14 cellular contexts compared by ENCODE assay signal in the genomic region with DNA sequence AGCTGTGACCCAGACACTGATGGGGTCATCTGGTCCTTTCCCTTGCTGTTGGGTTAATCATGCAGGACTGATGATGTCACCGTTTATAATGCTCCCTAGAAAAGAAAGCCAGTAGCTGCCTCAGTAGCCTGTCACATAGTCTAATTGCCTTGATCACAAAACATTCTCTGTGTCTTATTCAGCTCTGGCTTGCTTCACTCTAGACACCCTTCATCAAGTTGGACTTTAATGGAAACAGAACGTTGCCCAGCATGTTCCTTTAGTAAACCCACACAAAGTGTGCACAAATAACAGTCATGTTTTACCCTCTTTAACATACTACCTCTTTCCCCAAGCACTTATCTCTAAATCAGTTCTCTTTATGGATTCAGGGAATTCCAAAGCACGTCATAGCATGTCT.
A peak's percentile ranks its signal among the peaks of the same experiment; 100 is the strongest.
DNase-seq lines count a peak whose midpoint lies in the region; ATAC-seq, FAIRE-seq and TF ChIP-seq lines count a peak whose summit lies in the region.
"Had no signal": no experiment of that assay in that cellular context is flagged by ENCODE, and none has a peak within 500 bp of the region (broad histone marks: within the 10 kb centered on the region; RNA-seq: fewer than 3 reads in every experiment).

No MANE protein-coding gene starts in this region.

- H3K9me3 ChIP-seq in HepG2 (ENCODE audit: low read length) (no peaks in the 10 kb centered on the region), tibial nerve (no peaks in the 10 kb centered on the region)
- H3K9me3 ChIP-seq: HAP-1, mucosa of descending colon had no signal

- ATAC-seq in HG03432 (IDR thresholded peaks at IDR 0.05; ENCODE audit: unreplicated experiment) (peak; percentile 52), HepG2 (no peak)
- ATAC-seq: activated naive CD8-positive, alpha-beta T cell treated with anti-CD3 and anti-CD28 coated beads, Interleukin-2, amount 50 U/mL, for 24 hours; mucosa of descending colon had no signal

- no peaks in the 10 kb centered on the region for H3K27me3 Mint-ChIP-seq in T-helper 2 cell treated with Interferon-gamma antibody and Interleukin-4, amounts not matched to agents 5 μg/mL and 100 μg/mL, for 36 hours (ENCODE audit: low read depth)

- H3K27me3 ChIP-seq in HepG2 (ENCODE audit: control insufficient read depth in 1 of 2, insufficient read depth in 2 of 2, low read length in 2 of 2): no peaks in the 10 kb centered on the region; a peak in 1 of 5 replicates
- H3K27me3 ChIP-seq in tibial nerve: no peaks in the 10 kb centered on the region

- no peaks in the 10 kb centered on the region for H3K9me3 Mint-ChIP-seq in T-helper 2 cell treated with Interferon-gamma antibody and Interleukin-4, amounts not matched to agents 5 μg/mL and 100 μg/mL, for 36 hours
- H3K9me3 Mint-ChIP-seq: activated naive CD8-positive, alpha-beta T cell treated with anti-CD3 and anti-CD28 coated beads, Interleukin-2, amount 50 U/mL, for 24 hours; stimulated activated naive CD8-positive, alpha-beta T cell treated with anti-CD3 and anti-CD28 coated beads, Interleukin-15, Interleukin-2, amounts not matched to agents 100 ng/mL and 50 ng/mL, for 24 hours had no signal

- intact Hi-C loops in HepG2 (cut with micrococcal nuclease; ENCODE audit: unreplicated experiment): no loop called here

- TF ChIP-seq POLR2A in HepG2 (IDR thresholded peaks at IDR 0.05; ENCODE audit: insufficient read depth in 1 of 2, low read depth in 2 of 2, low read length in 2 of 2): no peak
- TF ChIP-seq POLR2A in tibial nerve (IDR thresholded peaks at IDR 0.05): no peak

- CTCF ChIA-PET in HepG2 (lab: Yijun Ruan, JAX; ENCODE audit: low intra/inter-chr PET ratio, low total read pairs): no interaction called here

- H3K9ac ChIP-seq in HepG2 (ENCODE audit: insufficient read depth, low read depth, low read length): no peak overlapping the region

- no peaks in the 10 kb centered on the region for H4K20me1 ChIP-seq in HepG2 (ENCODE audit: insufficient read depth, low read length)

- no peak for TF ChIP-seq RAD21 in HepG2 (CRISPR knock-in tag; IDR thresholded peaks at IDR 0.05)

- H3K4me3 Mint-ChIP-seq in T-helper 2 cell treated with Interferon-gamma antibody and Interleukin-4, amounts not matched to agents 5 μg/mL and 100 μg/mL, for 36 hours: no peak overlapping the region
- H3K4me3 Mint-ChIP-seq: activated naive CD8-positive, alpha-beta T cell treated with anti-CD3 and anti-CD28 coated beads, Interleukin-2, amount 50 U/mL, for 24 hours; CD4-positive, alpha-beta memory T cell; stimulated activated naive CD8-positive, alpha-beta T cell treated with anti-CD3 and anti-CD28 coated beads, Interleukin-15, Interleukin-2, amounts not matched to agents 100 ng/mL and 50 ng/mL, for 24 hours had no signal

- DNase-seq in HepG2 (ENCODE audit: low spot score) (no peak), superior temporal gyrus (ENCODE audit: extremely low spot score) (peak; percentile 80), tibial nerve (ENCODE audit: low spot score in 2 of 2) (no peak), SHP77 treated with DMSO at 0.1 percent for 48 hours (lab: John Stamatoyannopoulos, UW) (no peak)
- DNase-seq in T-helper 2 cell treated with Interferon-gamma antibody and Interleukin-4, amounts not matched to agents 5 μg/mL and 100 μg/mL, for 36 hours (ENCODE audit: low spot score): no peak
- DNase-seq: activated naive CD8-positive, alpha-beta T cell treated with anti-CD3 and anti-CD28 coated beads, Interleukin-2, amount 50 U/mL, for 24 hours; CD4-positive, alpha-beta memory T cell; GF-D8; mucosa of descending colon had no signal

- TF ChIP-seq EP300 in HepG2 (IDR thresholded peaks at IDR 0.05; ENCODE audit: low read depth in 2 of 2, low read length in 2 of 2) (no peak), HepG2 (CRISPR knock-in tag; IDR thresholded peaks at IDR 0.05; ENCODE audit: borderline replicate concordance) (no peak), tibial nerve (IDR thresholded peaks at IDR 0.05) (no peak)

- H3K36me3 Mint-ChIP-seq in T-helper 2 cell treated with Interferon-gamma antibody and Interleukin-4, amounts not matched to agents 5 μg/mL and 100 μg/mL, for 36 hours (ENCODE audit: low read depth): no peaks in the 10 kb centered on the region
- H3K36me3 Mint-ChIP-seq: CD4-positive, alpha-beta memory T cell had no signal

- H3K79me2 ChIP-seq in HepG2 (ENCODE audit: insufficient read depth, low read length): no peaks in the 10 kb centered on the region

- POLR2A ChIA-PET in HepG2 (lab: Yijun Ruan, JAX): no interaction called here

- no peaks in the 10 kb centered on the region for H3K36me3 ChIP-seq in HepG2 (replicated peaks in 1 of 2; ENCODE audit: control insufficient read depth in 1 of 2, insufficient read depth in 2 of 2, low read length in 2 of 2)
- no peaks in the 10 kb centered on the region for H3K36me3 ChIP-seq in tibial nerve
- H3K36me3 ChIP-seq: HAP-1 had no signal

- FAIRE-seq in HepG2 (lab: Jason Lieb, UNC): no peak
- FAIRE-seq: colon had no signal

- TF ChIP-seq CTCF in HepG2 (CRISPR knock-in tag; IDR thresholded peaks at IDR 0.05) (no peak), tibial nerve (IDR thresholded peaks at IDR 0.05) (no peak)

- H2AFZ ChIP-seq in HepG2 (ENCODE audit: low read length): no peak overlapping the region

- no peak overlapping the region for H3K27ac Mint-ChIP-seq in T-helper 2 cell treated with Interferon-gamma antibody and Interleukin-4, amounts not matched to agents 5 μg/mL and 100 μg/mL, for 36 hours
- H3K27ac Mint-ChIP-seq: activated naive CD8-positive, alpha-beta T cell treated with anti-CD3 and anti-CD28 coated beads, Interleukin-2, amount 50 U/mL, for 24 hours; CD4-positive, alpha-beta memory T cell; stimulated activated naive CD8-positive, alpha-beta T cell treated with anti-CD3 and anti-CD28 coated beads, Interleukin-15, Interleukin-2, amounts not matched to agents 100 ng/mL and 50 ng/mL, for 24 hours had no signal

- no peak overlapping the region for H3K4me2 ChIP-seq in HepG2 (ENCODE audit: low read depth, low read length)

- BruUV-seq in HepG2 (replicated peaks; lab: Mats Ljungman, UMichigan): no TSS peak

- H3K27ac ChIP-seq in cingulate gyrus (ENCODE audit: low read depth, low read length): peak overlapping the region; percentile 51
- H3K27ac ChIP-seq in HepG2 (ENCODE audit: extremely low read length, insufficient read depth, low read length): no peak overlapping the region
- peak overlapping the region in 2 of 4 donors; percentile 21 to 74 for H3K27ac ChIP-seq in tibial nerve

- in situ Hi-C loops in HepG2 (cut with HindIII; ENCODE audit: extremely low pct_ligation_motif_present, low pct_unique_long_range_greater_than_20kb): no loop called here

- no peaks in the 10 kb centered on the region for H3K4me1 Mint-ChIP-seq in T-helper 2 cell treated with Interferon-gamma antibody and Interleukin-4, amounts not matched to agents 5 μg/mL and 100 μg/mL, for 36 hours (ENCODE audit: low read depth)
- H3K4me1 Mint-ChIP-seq: activated naive CD8-positive, alpha-beta T cell treated with anti-CD3 and anti-CD28 coated beads, Interleukin-2, amount 50 U/mL, for 24 hours; CD4-positive, alpha-beta memory T cell had no signal

- WGBS in HepG2 (ENCODE audit: low lambda C conversion rate): 0% methylated on average over 3 of the region's 3 CpGs
- 37 to 42% methylated on average over 3 of the region's 3 CpGs for WGBS in tibial nerve, 2 donors

- H3K4me1 ChIP-seq in HepG2 (ENCODE audit: insufficient read depth, low read length) (no peaks in the 10 kb centered on the region), tibial nerve (peaks cover 0 to 22% (median 0%) of the 10 kb centered on the region in 4 donors)
- H3K4me1 ChIP-seq: HAP-1 had no signal

- H3K4me3 ChIP-seq in HepG2 (replicated peaks in 1 of 3; ENCODE audit: insufficient read depth in 1 of 3, low read depth in 2 of 3, low read length in 3 of 3): no peak overlapping the region
- no peak overlapping the region for H3K4me3 ChIP-seq in tibial nerve
- H3K4me3 ChIP-seq: HAP-1, mucosa of descending colon had no signal

TF ChIP-seq in HepG2, 621 proteins besides CTCF, POLR2A, EP300 and RAD21:
- no peak for TF ChIP-seq ZNF225 (CRISPR knock-in tag; IDR thresholded peaks at IDR 0.05)
- TF ChIP-seq ATF7 (IDR thresholded peaks at IDR 0.05): peak; percentile 74
- TF ChIP-seq ATF7 (CRISPR knock-in tag; IDR thresholded peaks at IDR 0.05): no peak
- TF ChIP-seq CREB1 (IDR thresholded peaks at IDR 0.05): 0 out of 2 replicates have a peak, but pooled peaks have one; percentile 1
- TF ChIP-seq CREB1 (CRISPR knock-in tag; IDR thresholded peaks at IDR 0.05): no peak
